Comparison of ENCODE assay signal across 16 cellular contexts in genomic region chr7:128838981-128839731, GRCh38. TPM values are rescaled to one million over a fixed set of nuclear protein-coding genes. Genes with fewer than 3 reads are reported as not detected.
"Had no signal": no experiment of that assay in that cellular context is flagged by ENCODE, and none has a peak within 500 bp of the region (broad histone marks: within the 10 kb centered on the region; RNA-seq: fewer than 3 reads in every experiment).

No MANE protein-coding gene starts in this region.

- ATAC-seq: stimulated activated effector memory CD8-positive, alpha-beta T cell treated with anti-CD3 and anti-CD28 coated beads, Interleukin-12 subunit alpha, Interleukin-12 subunit beta, amount 100 ng/mL, for 72 hours had no signal

- DNase-seq: activated B cell treated with CpG ODN at 0.5 μM for 24 hours; activated CD4-positive, alpha-beta T cell treated with anti-CD3 and anti-CD28 coated beads, Interleukin-2, amount 10 ng/mL, durations not matched to agents 24 days and 14 days; dermis blood vessel endothelial cell; endodermal cell; erythroblast; naive B cell; occipital lobe; SHP77; small intestine had no signal

- H3K27me3 Mint-ChIP-seq: activated naive CD4-positive, alpha-beta T cell treated with anti-CD3 and anti-CD28 coated beads, Interleukin-2, amount 50 U/mL, for 24 hours had no signal

- H3K36me3 Mint-ChIP-seq: activated naive CD4-positive, alpha-beta T cell treated with anti-CD3 and anti-CD28 coated beads, Interleukin-2, amount 50 U/mL, for 24 hours; naive B cell; stimulated activated effector memory CD8-positive, alpha-beta T cell treated with anti-CD3 and anti-CD28 coated beads, Interleukin-12 subunit alpha, Interleukin-12 subunit beta, amount 100 ng/mL, for 72 hours; type B pancreatic cell had no signal

- H3K4me1 Mint-ChIP-seq: activated CD4-positive, alpha-beta T cell treated with anti-CD3 and anti-CD28 coated beads, Interleukin-2, amount 10 ng/mL, durations not matched to agents 24 days and 14 days; activated naive CD4-positive, alpha-beta T cell treated with anti-CD3 and anti-CD28 coated beads, Interleukin-2, amount 50 U/mL, for 24 hours; endodermal cell had no signal

- H3K27ac Mint-ChIP-seq: activated B cell treated with CpG ODN at 0.5 μM for 24 hours; activated CD4-positive, alpha-beta T cell treated with anti-CD3 and anti-CD28 coated beads, Interleukin-2, amount 10 ng/mL, durations not matched to agents 24 days and 14 days; activated naive CD4-positive, alpha-beta T cell treated with anti-CD3 and anti-CD28 coated beads, Interleukin-2, amount 50 U/mL, for 24 hours; activated T-helper 2 cell treated with anti-CD3 and anti-CD28 coated beads, Interferon-gamma antibody, Interleukin-2, Interleukin-4, amounts not matched to agents 10 μg/mL and 5 μg/mL and 100 μg/mL, durations not matched to agents 14 hours and 24 hours and 36 hours; endodermal cell; mesothelial cell of epicardium; naive B cell; stimulated activated effector memory CD8-positive, alpha-beta T cell treated with anti-CD3 and anti-CD28 coated beads, Interleukin-12 subunit alpha, Interleukin-12 subunit beta, amount 100 ng/mL, for 72 hours; T-helper 1 cell treated with Interleukin-12 subunit alpha and Interleukin-12 subunit beta and Interleukin-4 antibody, amounts not matched to agents 30 μg/mL and 1 μg/mL, for 36 hours; type B pancreatic cell had no signal

- H3K9me3 Mint-ChIP-seq: activated B cell treated with CpG ODN at 0.5 μM for 24 hours; activated CD4-positive, alpha-beta T cell treated with anti-CD3 and anti-CD28 coated beads, Interleukin-2, amount 10 ng/mL, durations not matched to agents 24 days and 14 days; activated naive CD4-positive, alpha-beta T cell treated with anti-CD3 and anti-CD28 coated beads, Interleukin-2, amount 50 U/mL, for 24 hours; activated T-helper 2 cell treated with anti-CD3 and anti-CD28 coated beads, Interferon-gamma antibody, Interleukin-2, Interleukin-4, amounts not matched to agents 10 μg/mL and 5 μg/mL and 100 μg/mL, durations not matched to agents 14 hours and 24 hours and 36 hours; brain; endodermal cell; mesothelial cell of epicardium; naive B cell; stimulated activated effector memory CD8-positive, alpha-beta T cell treated with anti-CD3 and anti-CD28 coated beads, Interleukin-12 subunit alpha, Interleukin-12 subunit beta, amount 100 ng/mL, for 72 hours; T-helper 1 cell treated with Interleukin-12 subunit alpha and Interleukin-12 subunit beta and Interleukin-4 antibody, amounts not matched to agents 30 μg/mL and 1 μg/mL, for 36 hours; type B pancreatic cell had no signal

- H3K4me3 Mint-ChIP-seq: activated B cell treated with CpG ODN at 0.5 μM for 24 hours; activated CD4-positive, alpha-beta T cell treated with anti-CD3 and anti-CD28 coated beads, Interleukin-2, amount 10 ng/mL, durations not matched to agents 24 days and 14 days; activated naive CD4-positive, alpha-beta T cell treated with anti-CD3 and anti-CD28 coated beads, Interleukin-2, amount 50 U/mL, for 24 hours; endodermal cell; mesothelial cell of epicardium; naive B cell; stimulated activated effector memory CD8-positive, alpha-beta T cell treated with anti-CD3 and anti-CD28 coated beads, Interleukin-12 subunit alpha, Interleukin-12 subunit beta, amount 100 ng/mL, for 72 hours; T-helper 1 cell treated with Interleukin-12 subunit alpha and Interleukin-12 subunit beta and Interleukin-4 antibody, amounts not matched to agents 30 μg/mL and 1 μg/mL, for 36 hours; type B pancreatic cell had no signal

RNA-seq across cellular contexts. Expression of gene FLNC, which starts 8.9 kb away (rescaled TPM):
- total RNA-seq: activated B cell treated with CpG ODN at 0.5 μM for 24 hours; activated T-helper 2 cell treated with anti-CD3 and anti-CD28 coated beads, Interferon-gamma antibody, Interleukin-2, Interleukin-4, amounts not matched to agents 10 μg/mL and 5 μg/mL and 100 μg/mL, durations not matched to agents 14 hours and 24 hours and 36 hours had no signal
